11 cellular contexts compared by ENCODE assay signal in genomic region chr5:169303119-169303515, GRCh38.
"Had no signal": no experiment of that assay in that cellular context is flagged by ENCODE, and none has a peak within 500 bp of the region (broad histone marks: within the 10 kb centered on the region; RNA-seq: fewer than 3 reads in every experiment).

No MANE protein-coding gene starts in this region.

- H3K27ac Mint-ChIP-seq: activated naive CD8-positive, alpha-beta T cell; activated T-helper 2 cell treated with anti-CD3 and anti-CD28 coated beads, Interferon-gamma antibody, Interleukin-2, Interleukin-4, amounts not matched to agents 10 μg/mL and 5 μg/mL and 100 μg/mL, durations not matched to agents 14 hours and 24 hours and 36 hours; nephron progenitor cell; stimulated activated naive CD8-positive, alpha-beta T cell treated with anti-CD3 and anti-CD28 coated beads, Interleukin-15, Interleukin-2, amounts not matched to agents 100 ng/mL and 50 ng/mL, for 24 hours had no signal

- H3K4me3 ChIP-seq: mucosa of descending colon, pancreas, psoas muscle had no signal

- ATAC-seq: activated T-cell treated with anti-CD3 and anti-CD28 coated beads, Interleukin-2, amount 50 U/mL, for 4 hours had no signal

- H3K36me3 ChIP-seq: pancreas, tibial artery had no signal

- H3K36me3 Mint-ChIP-seq: activated naive CD8-positive, alpha-beta T cell had no signal

- H3K27me3 ChIP-seq: tibial artery had no signal

- H3K9me3 Mint-ChIP-seq: activated T-cell treated with anti-CD3 and anti-CD28 coated beads, Interleukin-2, amount 50 U/mL, for 4 hours; activated T-helper 2 cell treated with anti-CD3 and anti-CD28 coated beads, Interferon-gamma antibody, Interleukin-2, Interleukin-4, amounts not matched to agents 10 μg/mL and 5 μg/mL and 100 μg/mL, durations not matched to agents 14 hours and 24 hours and 36 hours; stimulated activated naive CD8-positive, alpha-beta T cell treated with anti-CD3 and anti-CD28 coated beads, Interleukin-15, Interleukin-2, amounts not matched to agents 100 ng/mL and 50 ng/mL, for 24 hours had no signal

- DNase-seq: activated naive CD4-positive, alpha-beta T cell; cortex of kidney had no signal

- H3K4me1 ChIP-seq: pancreas, psoas muscle had no signal

- H3K4me3 Mint-ChIP-seq: activated naive CD8-positive, alpha-beta T cell; activated T-cell treated with anti-CD3 and anti-CD28 coated beads, Interleukin-2, amount 50 U/mL, for 4 hours; stimulated activated naive CD8-positive, alpha-beta T cell treated with anti-CD3 and anti-CD28 coated beads, Interleukin-15, Interleukin-2, amounts not matched to agents 100 ng/mL and 50 ng/mL, for 24 hours had no signal

- H3K9me3 ChIP-seq: mucosa of descending colon, pancreas, psoas muscle, tibial artery had no signal

- H3K27ac ChIP-seq: pancreas, psoas muscle had no signal
